ENCODE assay signal across 10 cellular contexts in the genomic region with DNA sequence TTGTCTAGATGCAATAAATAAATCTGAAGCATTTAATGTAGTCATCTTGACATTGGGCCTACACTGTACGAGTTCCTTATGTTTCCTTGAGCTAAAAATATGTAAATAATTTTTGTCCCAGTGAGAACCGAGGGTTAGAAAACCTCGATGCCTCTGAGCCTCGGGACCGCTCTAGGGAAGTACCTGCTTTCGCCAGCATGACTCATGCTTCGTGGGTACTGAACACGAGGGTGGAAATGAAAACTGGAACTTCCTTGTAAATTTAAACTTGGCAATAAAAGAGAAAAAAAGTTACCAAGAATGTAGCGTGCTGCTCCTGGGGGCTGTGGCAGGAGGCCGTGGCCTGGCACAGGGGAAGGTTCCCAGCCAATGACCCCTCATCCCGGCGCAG.
A peak's percentile ranks its signal among the peaks of the same experiment; 100 is the strongest.
DNase-seq lines count a peak whose midpoint lies in the region; ATAC-seq and TF ChIP-seq lines count a peak whose summit lies in the region.
"Had no signal": no experiment of that assay in that cellular context is flagged by ENCODE, and none has a peak within 500 bp of the region (broad histone marks: within the 10 kb centered on the region; RNA-seq: fewer than 3 reads in every experiment).

No MANE protein-coding gene starts in this region.

- H3K36me3 ChIP-seq in mucosa of descending colon (ENCODE audit: low read depth) = no peaks in the 10 kb centered on the region

- peak overlapping the region; percentile 88 for H3K27ac Mint-ChIP-seq in activated T-helper 2 cell treated with anti-CD3 and anti-CD28 coated beads, Interferon-gamma antibody, Interleukin-2, Interleukin-4, amounts not matched to agents 10 μg/mL and 5 μg/mL and 100 μg/mL, durations not matched to agents 14 hours and 24 hours and 36 hours

- no peaks in the 10 kb centered on the region for H3K27me3 Mint-ChIP-seq in activated T-helper 2 cell treated with anti-CD3 and anti-CD28 coated beads, Interferon-gamma antibody, Interleukin-2, Interleukin-4, amounts not matched to agents 10 μg/mL and 5 μg/mL and 100 μg/mL, durations not matched to agents 14 hours and 24 hours and 36 hours (ENCODE audit: low read depth)

- no peaks in the 10 kb centered on the region for H3K27me3 ChIP-seq in HL-60 (ENCODE audit: insufficient read depth, poor library complexity, severe bottlenecking)

- no peak overlapping the region for H3K4me3 ChIP-seq in HL-60 (replicated peaks; ENCODE audit: insufficient read depth, low read length)
- H3K4me3 ChIP-seq in mucosa of descending colon = no peak overlapping the region

- peaks cover 32% of the 10 kb centered on the region for H3K36me3 Mint-ChIP-seq in activated T-helper 2 cell treated with anti-CD3 and anti-CD28 coated beads, Interferon-gamma antibody, Interleukin-2, Interleukin-4, amounts not matched to agents 10 μg/mL and 5 μg/mL and 100 μg/mL, durations not matched to agents 14 hours and 24 hours and 36 hours (ENCODE audit: low read depth)

- peak overlapping the region; percentile 47 for H3K4me3 Mint-ChIP-seq in activated T-helper 2 cell treated with anti-CD3 and anti-CD28 coated beads, Interferon-gamma antibody, Interleukin-2, Interleukin-4, amounts not matched to agents 10 μg/mL and 5 μg/mL and 100 μg/mL, durations not matched to agents 14 hours and 24 hours and 36 hours (ENCODE audit: low read depth)

- H3K4me1 Mint-ChIP-seq in activated T-helper 2 cell treated with anti-CD3 and anti-CD28 coated beads, Interferon-gamma antibody, Interleukin-2, Interleukin-4, amounts not matched to agents 10 μg/mL and 5 μg/mL and 100 μg/mL, durations not matched to agents 14 hours and 24 hours and 36 hours (ENCODE audit: low read depth) = peaks cover 58% of the 10 kb centered on the region

- H3K4me1 ChIP-seq in mucosa of descending colon (ENCODE audit: low read depth) = no peaks in the 10 kb centered on the region

- H3K9me3 ChIP-seq in mucosa of descending colon = no peaks in the 10 kb centered on the region

- no peaks in the 10 kb centered on the region for H3K9me3 Mint-ChIP-seq in activated T-helper 2 cell treated with anti-CD3 and anti-CD28 coated beads, Interferon-gamma antibody, Interleukin-2, Interleukin-4, amounts not matched to agents 10 μg/mL and 5 μg/mL and 100 μg/mL, durations not matched to agents 14 hours and 24 hours and 36 hours

- DNase-seq in AML-193 (lab: John Stamatoyannopoulos, UW) = peak; percentile 51 to 64
- peak; percentile 47 to 68 for DNase-seq in HL-60 (ENCODE audit: low read depth in 1 of 2, low spot score in 1 of 2)
- no peak for DNase-seq in activated T-helper 2 cell treated with anti-CD3 and anti-CD28 coated beads, Interferon-gamma antibody, Interleukin-2, Interleukin-4, amounts not matched to agents 10 μg/mL and 5 μg/mL and 100 μg/mL, durations not matched to agents 14 hours and 24 hours and 36 hours (ENCODE audit: low spot score)
- peak in 1 of 3 donors; percentile 18 for DNase-seq in mucosa of descending colon
- no peak for DNase-seq in GM19240 (ENCODE audit: insufficient read length, low spot score)
- DNase-seq in activated gamma-delta T cell (lab: John Stamatoyannopoulos, UW) = no peak
- no peak for DNase-seq in NCI-H1092 (lab: John Stamatoyannopoulos, UW)
- DNase-seq: Calu3, hippocampal formation had no signal

- ATAC-seq in mucosa of descending colon = peak; percentile 44
- ATAC-seq in HG03045 (IDR thresholded peaks at IDR 0.05; ENCODE audit: unreplicated experiment) = no peak

- H3K27ac ChIP-seq in HL-60 (replicated peaks) = no peak overlapping the region

- intact Hi-C loops in activated T-helper 2 cell treated with anti-CD3 and anti-CD28 coated beads, Interferon-gamma antibody, Interleukin-2, Interleukin-4, amounts not matched to agents 10 μg/mL and 5 μg/mL and 100 μg/mL, durations not matched to agents 14 hours and 24 hours and 36 hours (cut with micrococcal nuclease) = loop anchor here (2.0 to 5.0 kb wide), 2 partner anchors 43 to 80 kb away; no protein-coding TSS in a partner anchor
- intact Hi-C loops in mucosa of descending colon (cut with DNase I, micrococcal nuclease) = no loop called here

- no peak for TF ChIP-seq CTCF in HL-60 (IDR thresholded peaks at IDR 0.05; ENCODE audit: insufficient read depth, low read length)
- TF ChIP-seq CTCF in mucosa of descending colon (IDR thresholded peaks at IDR 0.05) = no peak

Comparison
In these comparisons a context has a peak if more than half of its experiments do, and no peak if none do; other contexts are left out.
1. DNase-seq: peak in AML-193 (2 of 2) and HL-60 (2 of 2); none in activated T-helper 2 cell treated with anti-CD3 and anti-CD28 coated beads, Interferon-gamma antibody, Interleukin-2, Interleukin-4, amounts not matched to agents 10 μg/mL and 5 μg/mL and 100 μg/mL, durations not matched to agents 14 hours and 24 hours and 36 hours (single experiment), GM19240 (single experiment), activated gamma-delta T cell (single experiment) and NCI-H1092 (single experiment).